Comparison of ENCODE assay signal across 14 cellular contexts in the genomic region with DNA sequence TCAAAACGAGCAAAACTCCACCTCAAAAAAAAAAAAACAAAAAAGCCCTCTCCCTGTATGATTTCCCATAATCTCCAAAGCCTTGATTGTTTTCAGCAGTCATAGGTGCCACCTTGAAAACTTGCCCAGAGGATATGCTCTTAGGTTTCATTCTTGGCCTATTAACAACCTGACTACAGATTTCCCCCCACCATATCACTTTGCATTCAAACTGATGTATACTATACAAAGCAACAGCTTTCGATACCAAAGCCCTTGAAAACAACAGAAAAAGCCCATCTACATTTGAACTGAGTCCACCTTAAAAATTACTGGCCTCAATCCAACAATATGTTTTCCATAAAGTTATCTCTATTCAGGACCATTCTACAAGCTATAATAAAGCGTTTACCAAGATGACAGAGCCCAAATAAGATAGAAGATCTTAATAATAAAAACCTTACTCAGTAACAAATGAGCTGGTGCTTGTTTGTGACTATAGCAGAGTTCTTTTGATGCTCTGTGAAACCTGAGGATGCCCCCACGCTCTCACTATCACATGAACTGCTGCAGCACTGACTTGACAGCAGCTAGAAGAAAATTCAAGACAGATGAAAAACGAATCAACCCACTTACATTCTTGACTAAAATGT. TPM values are rescaled to one million over a fixed set of nuclear protein-coding genes. Genes with fewer than 3 reads are reported as not detected.
DNase-seq lines count a peak whose midpoint lies in the region; ATAC-seq and TF ChIP-seq lines count a peak whose summit lies in the region.
"Had no signal": no experiment of that assay in that cellular context is flagged by ENCODE, and none has a peak within 500 bp of the region (broad histone marks: within the 10 kb centered on the region; RNA-seq: fewer than 3 reads in every experiment).

No MANE protein-coding gene starts in this region.

- H3K27me3 Mint-ChIP-seq in activated CD4-positive, alpha-beta T cell treated with anti-CD3 and anti-CD28 coated beads for 36 hours, result no peaks in the 10 kb centered on the region
- no peaks in the 10 kb centered on the region for H3K27me3 Mint-ChIP-seq in WTC11 (ENCODE audit: low read depth)
- H3K27me3 Mint-ChIP-seq in stimulated activated naive B cell treated with anti-CD40 and anti-IgM and Interleukin-4, amounts not matched to agents 10 μg/mL and 1 μg/mL and 100 μg/mL, for 72 hours, result no peaks in the 10 kb centered on the region

- intact Hi-C loops in activated CD4-positive, alpha-beta T cell treated with anti-CD3 and anti-CD28 coated beads for 36 hours (cut with DNase I, micrococcal nuclease), result loop anchor here in 1 of 2 experiments (2.0 kb wide), 1 partner anchor 18 kb away; no protein-coding TSS in a partner anchor
- intact Hi-C loops in dorsolateral prefrontal cortex (cut with DNase I), result no loop called here

- peaks cover 65% of the 10 kb centered on the region for H3K36me3 Mint-ChIP-seq in activated CD4-positive, alpha-beta T cell treated with anti-CD3 and anti-CD28 coated beads for 36 hours (ENCODE audit: low read depth)
- H3K36me3 Mint-ChIP-seq in WTC11, result peaks cover 4% of the 10 kb centered on the region; the same call in 1 of the 2 replicates
- peaks cover 49 to 64% of the 10 kb centered on the region in 2 donors for H3K36me3 Mint-ChIP-seq in stimulated activated naive B cell treated with anti-CD40 and anti-IgM and Interleukin-4, amounts not matched to agents 10 μg/mL and 1 μg/mL and 100 μg/mL, for 72 hours

- no peak overlapping the region for H3K4me3 ChIP-seq in dorsolateral prefrontal cortex
- H3K4me3 ChIP-seq: hepatocyte had no signal

- TF ChIP-seq CTCF in WTC11 (IDR thresholded peaks at IDR 0.05) (no peak), dorsolateral prefrontal cortex (IDR thresholded peaks at IDR 0.05 in 54 of 56, conservative IDR thresholded peaks at IDR 0.05 in 2 of 56; ENCODE audit: low read depth in 1 of 56, partially characterized antibody in 56 of 56) (no peak)

- CTCF ChIA-PET in activated CD4-positive, alpha-beta T cell treated with anti-CD3 and anti-CD28 coated beads for 36 hours (lab: Charles Lee), result interaction anchor here (0.6 to 2.8 kb wide), 11 partner anchors 10 to 130 kb away, joined by 3 to 8 read pairs (median 4); no protein-coding TSS in a partner anchor
- CTCF ChIA-PET in WTC11 (lab: Charles Lee), result interaction anchor here (0.7 kb wide), 1 partner anchor 31 kb away, joined by 3 read pairs; no protein-coding TSS in a partner anchor

- POLR2A ChIA-PET in activated CD4-positive, alpha-beta T cell treated with anti-CD3 and anti-CD28 coated beads for 36 hours (lab: Charles Lee), result interaction anchor here (0.7 to 1.5 kb wide), 11 partner anchors 10 to 136 kb away, joined by 3 to 6 read pairs (median 3); no protein-coding TSS in a partner anchor
- POLR2A ChIA-PET in WTC11 (lab: Charles Lee), result no interaction called here

- DNase-seq in activated CD4-positive, alpha-beta T cell treated with anti-CD3 and anti-CD28 coated beads for 36 hours, result peak; percentile 68
- DNase-seq in activated CD4-positive, alpha-beta T cell treated with anti-CD3 and anti-CD28 coated beads, Interleukin-2, amount 50 U/mL, for 4 hours, result no peak
- DNase-seq in WTC11 (ENCODE audit: low spot score), result no peak
- DNase-seq in dorsolateral prefrontal cortex, result no peak
- DNase-seq in stimulated activated naive B cell treated with anti-CD40 and anti-IgM and Interleukin-4, amounts not matched to agents 10 μg/mL and 1 μg/mL and 100 μg/mL, for 72 hours, result no peak
- DNase-seq: DMS79 treated with DMSO at 0.1 percent for 48 hours, endodermal cell, mesendoderm, NCI-H187, retina had no signal

- H3K4me3 Mint-ChIP-seq in activated CD4-positive, alpha-beta T cell treated with anti-CD3 and anti-CD28 coated beads for 36 hours, result peak overlapping the region; percentile 46
- no peak overlapping the region for H3K4me3 Mint-ChIP-seq in WTC11
- H3K4me3 Mint-ChIP-seq in stimulated activated naive B cell treated with anti-CD40 and anti-IgM and Interleukin-4, amounts not matched to agents 10 μg/mL and 1 μg/mL and 100 μg/mL, for 72 hours, result peak overlapping the region; percentile 29 to 59
- H3K4me3 Mint-ChIP-seq: endodermal cell had no signal

- no peaks in the 10 kb centered on the region for H3K27me3 ChIP-seq in dorsolateral prefrontal cortex
- H3K27me3 ChIP-seq: hepatocyte had no signal

- peak; percentile 65 for ATAC-seq in activated CD4-positive, alpha-beta T cell treated with anti-CD3 and anti-CD28 coated beads for 36 hours
- ATAC-seq in WTC11 (no peak), HG03442 (IDR thresholded peaks at IDR 0.05; ENCODE audit: unreplicated experiment) (no peak), GM21390 (IDR thresholded peaks at IDR 0.05; ENCODE audit: unreplicated experiment) (no peak), HG03135 (IDR thresholded peaks at IDR 0.05; ENCODE audit: unreplicated experiment) (no peak)
- no peak for ATAC-seq in stimulated activated naive B cell treated with anti-CD40 and anti-IgM and Interleukin-4, amounts not matched to agents 10 μg/mL and 1 μg/mL and 100 μg/mL, for 72 hours (replicated peaks)

- H3K9me3 Mint-ChIP-seq in activated CD4-positive, alpha-beta T cell treated with anti-CD3 and anti-CD28 coated beads for 36 hours (ENCODE audit: low read depth), result no peaks in the 10 kb centered on the region
- H3K9me3 Mint-ChIP-seq in WTC11, result no peaks in the 10 kb centered on the region
- H3K9me3 Mint-ChIP-seq in stimulated activated naive B cell treated with anti-CD40 and anti-IgM and Interleukin-4, amounts not matched to agents 10 μg/mL and 1 μg/mL and 100 μg/mL, for 72 hours, result peaks cover 2 to 3% of the 10 kb centered on the region in 2 donors
- H3K9me3 Mint-ChIP-seq: endodermal cell had no signal

- H3K27ac ChIP-seq in dorsolateral prefrontal cortex, result peak overlapping the region in 40 of 59 donors; percentile 0 to 79 (median 38)

- H3K27ac Mint-ChIP-seq in activated CD4-positive, alpha-beta T cell treated with anti-CD3 and anti-CD28 coated beads for 36 hours, result peak overlapping the region; percentile 89
- peak overlapping the region; percentile 43 for H3K27ac Mint-ChIP-seq in WTC11
- H3K27ac Mint-ChIP-seq in stimulated activated naive B cell treated with anti-CD40 and anti-IgM and Interleukin-4, amounts not matched to agents 10 μg/mL and 1 μg/mL and 100 μg/mL, for 72 hours, result peak overlapping the region; percentile 83
- H3K27ac Mint-ChIP-seq: endodermal cell had no signal

- H3K4me1 Mint-ChIP-seq in activated CD4-positive, alpha-beta T cell treated with anti-CD3 and anti-CD28 coated beads for 36 hours, result peaks cover 80% of the 10 kb centered on the region
- peaks cover 19% of the 10 kb centered on the region for H3K4me1 Mint-ChIP-seq in WTC11
- peaks cover 38 to 75% of the 10 kb centered on the region in 2 donors for H3K4me1 Mint-ChIP-seq in stimulated activated naive B cell treated with anti-CD40 and anti-IgM and Interleukin-4, amounts not matched to agents 10 μg/mL and 1 μg/mL and 100 μg/mL, for 72 hours

TF ChIP-seq in WTC11, 78 proteins besides CTCF, POLR2A, EP300 and RAD21 (continues in another document):
- no peak for TF ChIP-seq ZNF138 (CRISPR knock-in tag; conservative IDR thresholded peaks at IDR 0.05)
- TF ChIP-seq TCF7 (CRISPR knock-in tag; IDR thresholded peaks at IDR 0.05; ENCODE audit: low read depth), result no peak
- no peak for TF ChIP-seq OVOL2 (CRISPR knock-in tag; IDR thresholded peaks at IDR 0.05; ENCODE audit: borderline replicate concordance)
- TF ChIP-seq, protein P1, sequence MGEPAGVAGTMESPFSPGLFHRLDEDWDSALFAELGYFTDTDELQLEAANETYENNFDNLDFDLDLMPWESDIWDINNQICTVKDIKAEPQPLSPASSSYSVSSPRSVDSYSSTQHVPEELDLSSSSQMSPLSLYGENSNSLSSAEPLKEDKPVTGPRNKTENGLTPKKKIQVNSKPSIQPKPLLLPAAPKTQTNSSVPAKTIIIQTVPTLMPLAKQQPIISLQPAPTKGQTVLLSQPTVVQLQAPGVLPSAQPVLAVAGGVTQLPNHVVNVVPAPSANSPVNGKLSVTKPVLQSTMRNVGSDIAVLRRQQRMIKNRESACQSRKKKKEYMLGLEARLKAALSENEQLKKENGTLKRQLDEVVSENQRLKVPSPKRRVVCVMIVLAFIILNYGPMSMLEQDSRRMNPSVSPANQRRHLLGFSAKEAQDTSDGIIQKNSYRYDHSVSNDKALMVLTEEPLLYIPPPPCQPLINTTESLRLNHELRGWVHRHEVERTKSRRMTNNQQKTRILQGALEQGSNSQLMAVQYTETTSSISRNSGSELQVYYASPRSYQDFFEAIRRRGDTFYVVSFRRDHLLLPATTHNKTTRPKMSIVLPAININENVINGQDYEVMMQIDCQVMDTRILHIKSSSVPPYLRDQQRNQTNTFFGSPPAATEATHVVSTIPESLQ (CRISPR knock-in tag; IDR thresholded peaks at IDR 0.05), result no peak
- no peak for TF ChIP-seq GTF2I (CRISPR knock-in tag; conservative IDR thresholded peaks at IDR 0.05)
- TF ChIP-seq SP1 (CRISPR knock-in tag; conservative IDR thresholded peaks at IDR 0.05), result no peak
- TF ChIP-seq ZNF263 (CRISPR knock-in tag; IDR thresholded peaks at IDR 0.05; ENCODE audit: low read depth), result no peak
- no peak for TF ChIP-seq PRRX2 (CRISPR knock-in tag; IDR thresholded peaks at IDR 0.05)

RNA-seq across cellular contexts. Expression of a gene that starts 44.4 kb away (rescaled TPM):
- total RNA-seq in activated CD4-positive, alpha-beta T cell treated with anti-CD3 and anti-CD28 coated beads for 36 hours, result 100 to 1,000 TPM; 254 to 354 TPM
- 38.1 to 43.6 TPM (median 38.4 TPM) in 3 replicates for total RNA-seq in WTC11 (2021)
- total RNA-seq in dorsolateral prefrontal cortex, result 100 to 1,000 TPM in 60 of 120 experiments, 10 to 100 TPM in 60; 53.9 to 197 (median 99.8) TPM

RNA-seq across cellular contexts. Expression of a gene that starts 55.1 kb away (rescaled TPM):
- total RNA-seq in activated CD4-positive, alpha-beta T cell treated with anti-CD3 and anti-CD28 coated beads for 36 hours, result 10 to 100 TPM; 17.7 to 19.7 TPM
- total RNA-seq in WTC11 (2021), result 33.2 to 36.4 TPM (median 34.7 TPM) in 3 replicates
- total RNA-seq in dorsolateral prefrontal cortex, result 10 to 100 TPM; 34.8 to 59.2 (median 45.9) TPM
